In the genomic region with DNA sequence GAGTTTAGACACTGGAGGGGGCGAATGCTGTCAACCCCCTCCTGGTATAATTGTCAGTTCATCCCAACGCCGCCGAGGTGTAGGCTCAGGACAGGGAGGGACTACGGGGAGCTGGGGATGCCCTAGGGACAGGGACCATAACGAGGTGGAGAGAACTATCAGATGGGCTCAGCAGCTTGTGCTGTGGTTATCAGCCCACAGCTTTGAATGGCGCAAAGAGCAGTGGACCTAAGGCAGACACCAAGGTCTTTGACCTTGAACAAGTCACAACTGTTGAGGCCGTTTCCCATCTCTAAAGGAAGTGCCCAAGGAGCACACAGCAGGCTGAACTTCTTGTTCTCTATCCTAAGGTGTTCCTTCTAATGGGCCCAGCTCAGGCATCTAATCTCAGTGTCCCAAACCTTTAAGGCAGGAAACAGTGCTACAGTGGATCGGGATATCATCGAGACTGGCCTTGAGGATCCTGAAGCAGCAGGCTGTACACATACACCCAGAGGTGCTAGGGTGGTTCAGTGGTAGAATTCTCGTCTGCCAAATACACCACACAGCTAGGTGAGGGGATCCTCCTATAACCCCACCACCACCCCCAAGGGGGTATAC, we compare ENCODE assay signal across 6 cellular contexts. TPM values are rescaled to one million over a fixed set of nuclear protein-coding genes. Genes with fewer than 3 reads are reported as not detected.
DNase-seq lines count a peak whose midpoint lies in the region; ATAC-seq lines count a peak whose summit lies in the region.

No MANE protein-coding gene starts in this region.

- H3K4me1 ChIP-seq in adipocyte (ENCODE audit: control insufficient read depth, insufficient read depth, low read length), result peaks cover 15% of the 10 kb centered on the region
- H3K4me1 ChIP-seq in mucosa of rectum (ENCODE audit: control insufficient read depth in 2 of 2, insufficient read depth in 2 of 2, low read length in 2 of 2), result peaks cover 12 to 17% of the 10 kb centered on the region in 2 donors

- no peak for ATAC-seq in HG03565 (IDR thresholded peaks at IDR 0.05; ENCODE audit: unreplicated experiment)

- H3K36me3 ChIP-seq in H7 (replicated peaks; ENCODE audit: control insufficient read depth, insufficient read depth, low read length) (peaks cover 26% of the 10 kb centered on the region), adipocyte (ENCODE audit: control insufficient read depth, insufficient read depth, low read length, severe bottlenecking) (peaks cover 56% of the 10 kb centered on the region), mucosa of rectum (ENCODE audit: control insufficient read depth in 2 of 2, insufficient read depth in 2 of 2, low read length in 2 of 2) (peaks cover 42 to 47% of the 10 kb centered on the region in 2 donors)

- H3K9ac ChIP-seq in adipocyte (ENCODE audit: low read length) (peak overlapping the region; percentile 94), mucosa of rectum (ENCODE audit: low read depth in 1 of 2, low read length in 2 of 2) (peak overlapping the region; percentile 92 to 93)

- H3K27me3 ChIP-seq in H7 (ENCODE audit: control insufficient read depth, insufficient read depth, low read length) (no peaks in the 10 kb centered on the region), adipocyte (replicated peaks; ENCODE audit: control insufficient read depth, insufficient read depth, low read length) (no peaks in the 10 kb centered on the region), mucosa of rectum (ENCODE audit: control insufficient read depth in 2 of 2, insufficient read depth in 2 of 2, low read length in 2 of 2) (no peaks in the 10 kb centered on the region)

- H3K4me3 ChIP-seq in H7 (ENCODE audit: insufficient read depth, low read depth, low read length) (peak overlapping the region; percentile 51), adipocyte (ENCODE audit: low read length) (peak overlapping the region; percentile 92), mucosa of rectum (ENCODE audit: low read length in 2 of 2) (peak overlapping the region; percentile 83 to 96)

- DNase-seq in H7 (no peak), adipocyte (ENCODE audit: low read depth) (no peak), cerebellum (ENCODE audit: low spot score) (no peak), DMS153 treated with DMSO at 0.1 percent for 48 hours (lab: John Stamatoyannopoulos, UW; ENCODE audit: unreplicated experiment) (no peak)

- peak overlapping the region; percentile 89 to 94 for H3K27ac ChIP-seq in mucosa of rectum (ENCODE audit: low read depth in 2 of 2, low read length in 2 of 2)

- H3K9me3 ChIP-seq in adipocyte (ENCODE audit: control insufficient read depth, low read length) (no peaks in the 10 kb centered on the region), mucosa of rectum (ENCODE audit: control insufficient read depth in 2 of 2, low read length in 2 of 2) (no peaks in the 10 kb centered on the region)

RNA-seq across cellular contexts. Expression of a gene that starts 1.0 kb away (rescaled TPM):
- total RNA-seq in H7 (2014; rRNA removed; shearing (Covaris generic)), result 25.8 and 29.4 TPM in 2 replicates
- 6.3 TPM for total RNA-seq in cerebellum

RNA-seq across cellular contexts. Expression of a gene that starts 9.3 kb away (rescaled TPM):
- total RNA-seq in H7 (2014; rRNA removed; shearing (Covaris generic)), result 151 and 166 TPM in 2 replicates
- 72.5 TPM for total RNA-seq in cerebellum

RNA-seq across cellular contexts. Expression of a gene that starts 18.6 kb away (rescaled TPM):
- 1,781 and 1,948 TPM in 2 replicates for total RNA-seq in H7 (2014; rRNA removed; shearing (Covaris generic))
- total RNA-seq in cerebellum, result 784 TPM

RNA-seq across cellular contexts. Expression of a gene that starts 20.3 kb away (rescaled TPM):
- total RNA-seq in H7 (2014; rRNA removed; shearing (Covaris generic)), result 28.0 and 29.3 TPM in 2 replicates
- total RNA-seq in cerebellum, result 5.6 TPM

RNA-seq across cellular contexts. Expression of a gene that starts 20.7 kb away (rescaled TPM):
- total RNA-seq in H7 (2014; rRNA removed; shearing (Covaris generic)), result 1.1 and 2.5 TPM in 2 replicates
- 0.64 TPM for total RNA-seq in cerebellum
